In the genomic region with DNA sequence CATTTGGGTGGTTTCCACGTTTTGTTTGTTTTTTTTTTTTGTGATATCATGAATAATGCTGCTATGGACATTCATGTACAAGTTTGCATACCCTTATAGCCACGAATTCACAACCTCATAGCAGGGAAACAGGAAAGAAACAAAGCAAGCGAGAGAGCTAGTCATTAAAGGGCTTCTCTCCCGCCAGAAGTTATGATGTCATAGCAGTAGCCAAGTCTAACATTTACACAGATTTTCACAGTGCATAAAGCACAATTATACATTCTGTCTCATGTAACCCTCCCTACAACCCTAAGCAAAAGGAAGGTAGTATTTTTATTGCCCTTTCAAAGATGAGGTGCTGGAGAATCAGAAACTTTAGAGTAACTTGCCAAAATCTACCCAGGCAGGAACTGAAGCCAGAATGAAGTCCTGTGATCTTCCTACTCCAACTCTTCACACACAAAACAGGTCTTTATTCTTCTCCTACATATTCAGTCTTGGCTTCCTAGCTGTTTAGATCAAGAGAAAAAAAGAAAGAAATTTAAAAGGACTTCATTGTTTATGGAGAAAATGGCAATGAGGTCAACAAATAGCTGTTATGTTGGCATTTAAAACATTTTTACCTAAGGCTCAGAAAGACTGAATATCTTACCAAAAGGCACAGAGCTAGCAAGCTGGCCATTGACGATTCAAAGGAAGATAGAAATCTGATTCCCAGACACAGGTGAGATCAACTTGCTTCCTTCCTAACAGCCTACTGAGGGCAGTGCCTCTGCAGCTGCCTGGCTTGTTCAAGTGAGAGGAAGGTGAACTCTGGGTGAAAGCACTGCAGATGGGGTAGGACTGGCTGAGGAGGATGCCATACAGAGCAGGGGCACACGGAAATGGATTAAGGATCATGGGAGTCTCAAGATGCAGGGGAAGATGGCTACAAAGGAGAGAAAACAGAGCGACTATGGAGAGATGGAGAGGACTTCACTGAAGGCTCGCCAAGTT, we compare ENCODE assay signal across 27 cellular contexts. TPM values are rescaled to one million over a fixed set of nuclear protein-coding genes. Genes with fewer than 3 reads are reported as not detected.
A peak's percentile ranks its signal among the peaks of the same experiment; 100 is the strongest.
DNase-seq lines count a peak whose midpoint lies in the region; ATAC-seq and TF ChIP-seq lines count a peak whose summit lies in the region.
"Had no signal": no experiment of that assay in that cellular context is flagged by ENCODE, and none has a peak within 500 bp of the region (broad histone marks: within the 10 kb centered on the region; RNA-seq: fewer than 3 reads in every experiment).

No MANE protein-coding gene starts in this region.

- H3K27ac ChIP-seq in IMR-90 (ENCODE audit: insufficient read depth, low read length): no peak overlapping the region
- peak overlapping the region; percentile 5 to 43 for H3K27ac ChIP-seq in liver (ENCODE audit: low read depth in 1 of 2, low read length in 2 of 2)
- H3K27ac ChIP-seq in subcutaneous abdominal adipose tissue (ENCODE audit: low read depth, low read length): peak overlapping the region; percentile 28
- H3K27ac ChIP-seq: HL-60, SJSA1 had no signal

- CTCF ChIA-PET in IMR-90 (lab: Yijun Ruan, JAX): no interaction called here

- H3K56ac ChIP-seq in IMR-90 (ENCODE audit: extremely low read depth, insufficient read depth, low read length): no peak overlapping the region

- TF ChIP-seq CTCF in IMR-90 (conservative IDR thresholded peaks at IDR 0.05; ENCODE audit: low read depth, low read length) (no peak), liver (IDR thresholded peaks at IDR 0.05; ENCODE audit: low read depth, low read length, missing input control) (no peak)

- in situ Hi-C loops in IMR-90 (cut with MboI; ENCODE audit: low sequenced_read_pairs) (no loop called here), SK-MEL-5 (cut with HindIII; ENCODE audit: low pct_unique_long_range_greater_than_20kb, low sequenced_read_pairs) (no loop called here)

- H2BK120ac ChIP-seq in IMR-90 (ENCODE audit: low read depth, low read length): no peak overlapping the region

- H3K36me3 ChIP-seq in IMR-90 (ENCODE audit: control insufficient read depth, insufficient read depth, low read length): no peaks in the 10 kb centered on the region
- H3K36me3 ChIP-seq in liver (ENCODE audit: control insufficient read depth in 4 of 4, insufficient read depth in 3 of 4, low read depth in 1 of 4, low read length in 3 of 4): peaks cover 0 to 10% (median 2%) of the 10 kb centered on the region in 4 donors
- H3K36me3 ChIP-seq in subcutaneous abdominal adipose tissue (ENCODE audit: control insufficient read depth in 5 of 5, insufficient read depth in 5 of 5, low read length in 5 of 5): peaks cover 0 to 8% (median 0%) of the 10 kb centered on the region in 5 donors
- H3K36me3 ChIP-seq: HAP-1, SJSA1 had no signal

- H3K9me1 ChIP-seq in IMR-90 (ENCODE audit: insufficient read depth, low read length): no peaks in the 10 kb centered on the region

- H3K79me1 ChIP-seq in IMR-90 (ENCODE audit: low read depth in 1 of 2, low read length in 2 of 2): no peaks in the 10 kb centered on the region

- no peak overlapping the region for H3K23ac ChIP-seq in IMR-90 (ENCODE audit: low read depth, low read length)

- no peak overlapping the region for H2BK5ac ChIP-seq in IMR-90 (ENCODE audit: low read depth, low read length, poor library complexity, severe bottlenecking)

- H3K14ac ChIP-seq in IMR-90 (replicated peaks; ENCODE audit: low read depth, low read length): no peak overlapping the region

- BruUV-seq in IMR-90 (replicated peaks; lab: Mats Ljungman, UMichigan): no TSS peak

- H4K20me1 ChIP-seq in IMR-90 (ENCODE audit: insufficient read depth, low read length): no peaks in the 10 kb centered on the region

- ATAC-seq in IMR-90 (ENCODE audit: low read depth): no peak
- ATAC-seq in GM18861 (IDR thresholded peaks at IDR 0.05; ENCODE audit: unreplicated experiment): no peak
- ATAC-seq: GM12878, GM23338, PC-3, T-cell had no signal

- TF ChIP-seq POLR2A in IMR-90 (IDR thresholded peaks at IDR 0.05; ENCODE audit: low read depth, low read length): no peak

- no peak overlapping the region for H4K8ac ChIP-seq in IMR-90 (ENCODE audit: low read depth in 2 of 2, low read length in 2 of 2)

- H3K4ac ChIP-seq in IMR-90 (ENCODE audit: low read depth, low read length): no peak overlapping the region

- H3K27me3 ChIP-seq in IMR-90 (ENCODE audit: control insufficient read depth, insufficient read depth, low read length) (peaks cover 2% of the 10 kb centered on the region), liver (ENCODE audit: control insufficient read depth in 4 of 4, insufficient read depth in 4 of 4, low read length in 3 of 4) (no peaks in the 10 kb centered on the region), subcutaneous abdominal adipose tissue (ENCODE audit: control insufficient read depth in 5 of 5, insufficient read depth in 4 of 5, low read length in 5 of 5) (peaks cover 0 to 5% (median 0%) of the 10 kb centered on the region in 5 donors)

- H2AK5ac ChIP-seq in IMR-90 (ENCODE audit: low read depth, low read length): no peak overlapping the region

- DNase-seq in IMR-90 (peak; percentile 13), SK-MEL-5 (ENCODE audit: low read depth, low spot score) (peak; percentile 77), NCI-H226 (no peak), SIG-M5 (lab: John Stamatoyannopoulos, UW) (no peak)
- DNase-seq: C1 segment of cervical spinal cord; Caco-2; CD4-positive, alpha-beta memory T cell; DMS79; EL; GDM1; Kasumi-1; MV-4-11; NCI-H1105 treated with DMSO at 0.1 percent for 48 hours; NCI-H2029 treated with DMSO at 0.1 percent for 48 hours; NCI-H2227 treated with DMSO at 0.1 percent for 48 hours; NCI-H510A treated with DMSO at 0.1 percent for 48 hours; NK-92 treated with Interleukin-12 subunit alpha and Interleukin-12 subunit beta, amount 100 ng/mL, for 24 hours; PC-3; T-cell had no signal

- intact Hi-C loops in IMR-90 (cut with micrococcal nuclease): no loop called here

- no peaks in the 10 kb centered on the region; the same call in 1 of the 2 replicates for H3K9me3 ChIP-seq in IMR-90 (ENCODE audit: control insufficient read depth, insufficient read depth, low read length)
- H3K9me3 ChIP-seq in liver (ENCODE audit: control insufficient read depth in 4 of 4, low read length in 3 of 4): no peaks in the 10 kb centered on the region
- peaks cover 2 to 11% (median 6%) of the 10 kb centered on the region in 5 donors for H3K9me3 ChIP-seq in subcutaneous abdominal adipose tissue (ENCODE audit: control insufficient read depth in 5 of 5, low read length in 5 of 5)
- H3K9me3 ChIP-seq: HAP-1 had no signal

- TF ChIP-seq RAD21 in IMR-90 (IDR thresholded peaks at IDR 0.05; ENCODE audit: low read length) (no peak), liver (IDR thresholded peaks at IDR 0.05) (no peak)

- no peak overlapping the region for H2AFZ ChIP-seq in IMR-90 (replicated peaks; ENCODE audit: low read length, poor library complexity)
- H2AFZ ChIP-seq: GM23338 had no signal

- H2BK20ac ChIP-seq in IMR-90 (ENCODE audit: low read depth, low read length): no peak overlapping the region

- no peak overlapping the region for H4K5ac ChIP-seq in IMR-90 (ENCODE audit: low read depth, low read length)

- H4K91ac ChIP-seq in IMR-90 (ENCODE audit: insufficient read depth, low read depth, low read length): no peak overlapping the region

- dilution Hi-C loops in IMR-90 (cut with HindIII; ENCODE audit: low sequenced_read_pairs, unreplicated experiment): no loop called here

- POLR2A ChIA-PET in IMR-90 (lab: Charles Lee; ENCODE audit: unreplicated experiment): no interaction called here

- 0% methylated on average over 1 of the region's 8 CpGs; no CpG with 5 or more reads in 1 of the 2 experiments for WGBS in IMR-90 (ENCODE audit: extremely low coverage in 2 of 2, insufficient read length in 1 of 2), 2 experiments
- WGBS in liver: 66% methylated on average over 8 of the region's 8 CpGs

- H3K9ac ChIP-seq in IMR-90 (ENCODE audit: low read depth, low read length) (no peak overlapping the region), liver (ENCODE audit: low read depth in 1 of 2, low read length in 2 of 2) (peak overlapping the region in 1 of 2 donors; percentile 22), subcutaneous abdominal adipose tissue (ENCODE audit: low read length in 5 of 5) (no peak overlapping the region)

- no peak overlapping the region for H3K4me3 ChIP-seq in IMR-90 (ENCODE audit: insufficient read depth, low read depth, low read length)
- no peak overlapping the region for H3K4me3 ChIP-seq in liver (ENCODE audit: low read depth in 1 of 3, low read length in 3 of 3)
- no peak overlapping the region for H3K4me3 ChIP-seq in subcutaneous abdominal adipose tissue (ENCODE audit: low read depth in 1 of 5, low read length in 5 of 5)
- H3K4me3 ChIP-seq: GM12878, GM23338, HAP-1, SJSA1 had no signal

- H3K18ac ChIP-seq in IMR-90 (ENCODE audit: low read depth, low read length): no peak overlapping the region

- no peak overlapping the region for H2BK15ac ChIP-seq in IMR-90 (ENCODE audit: low read depth, low read length)

- no peak overlapping the region for H3K4me2 ChIP-seq in IMR-90 (ENCODE audit: low read depth, low read length)
- H3K4me2 ChIP-seq: GM23338 had no signal

- no peaks in the 10 kb centered on the region; the same call in 1 of the 2 replicates for H3K4me1 ChIP-seq in IMR-90 (ENCODE audit: control insufficient read depth, insufficient read depth, low read length)
- H3K4me1 ChIP-seq in liver (ENCODE audit: control insufficient read depth in 4 of 4, insufficient read depth in 4 of 4, low read length in 3 of 4): peaks cover 13 to 71% (median 53%) of the 10 kb centered on the region in 4 donors
- peaks cover 0 to 49% (median 5%) of the 10 kb centered on the region in 5 donors for H3K4me1 ChIP-seq in subcutaneous abdominal adipose tissue (ENCODE audit: control insufficient read depth in 5 of 5, insufficient read depth in 5 of 5, low read length in 5 of 5)
- H3K4me1 ChIP-seq: HAP-1, SJSA1 had no signal

- H2AK9ac ChIP-seq in IMR-90 (replicated peaks; ENCODE audit: low read depth, low read length, poor library complexity): no peak overlapping the region

TF ChIP-seq in liver, 16 proteins besides CTCF, POLR2A, EP300 and RAD21 (continues in another document):
- no peak for TF ChIP-seq FOXA2 (IDR thresholded peaks at IDR 0.05)
- TF ChIP-seq JUND (IDR thresholded peaks at IDR 0.05): no peak
- TF ChIP-seq SP1 (IDR thresholded peaks at IDR 0.05): no peak
- TF ChIP-seq EGR1 (IDR thresholded peaks at IDR 0.05; ENCODE audit: low read depth in 2 of 2): no peak
- TF ChIP-seq TAF1 (conservative IDR thresholded peaks at IDR 0.05): no peak

RNA-seq across cellular contexts. Expression of gene GPAM, which starts 34.1 kb away (rescaled TPM):
- total RNA-seq in IMR-90 (2012; rRNA removed) (11.5 and 13.1 TPM in 2 replicates), liver (100 to 1,000 TPM; 157 to 214 TPM)
- polyA plus RNA-seq in IMR-90 (2012; rRNA removed) (3.0 and 3.5 TPM in 2 replicates), liver (100 to 1,000 TPM in 1 of 2 donors, 10 to 100 TPM in 1; 35.5 to 136 TPM)
- 0.66 and 0.91 TPM in 2 replicates for polyA plus RNA-seq in IMR-90 (2012; cell fraction: cytosol; rRNA removed)
- 0.78 and 3.5 TPM in 2 replicates for polyA plus RNA-seq in IMR-90 (2012; cell fraction: nucleus; rRNA removed; ENCODE audit: low replicate concordance)
- total RNA-seq in SK-MEL-5 (2014; rRNA removed; shearing (Covaris generic)): 17.6 and 17.8 TPM in 2 replicates
- 8.3 and 10.0 TPM in 2 replicates for polyA plus RNA-seq in SK-MEL-5 (2015; cell fraction: cytosol; rRNA removed)
- 27.3 and 27.4 TPM in 2 replicates for polyA plus RNA-seq in SK-MEL-5 (2015; cell fraction: nucleus; rRNA removed)

Comparison
In these comparisons a context has a peak if more than half of its experiments do, and no peak if none do; other contexts are left out.
1. DNase-seq: peak in IMR-90 (single experiment) and SK-MEL-5 (single experiment); none in NCI-H226 (single experiment) and SIG-M5 (single experiment).